1 cellular context compared by ENCODE assay signal in genomic region chr19:4449826-4450075, GRCh38.
TF ChIP-seq lines count a peak whose summit lies in the region.

No MANE protein-coding gene starts in this region.

TF ChIP-seq in HepG2, 621 proteins besides CTCF, POLR2A, EP300 and RAD21:
- TF ChIP-seq, protein P1, sequence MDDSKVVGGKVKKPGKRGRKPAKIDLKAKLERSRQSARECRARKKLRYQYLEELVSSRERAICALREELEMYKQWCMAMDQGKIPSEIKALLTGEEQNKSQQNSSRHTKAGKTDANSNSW (CRISPR knock-in tag; IDR thresholded peaks at IDR 0.05; ENCODE audit: borderline replicate concordance): no peak
